21 cellular contexts compared by ENCODE assay signal in genomic region chr2:69255760-69256159, GRCh38.
"Had no signal": no experiment of that assay in that cellular context is flagged by ENCODE, and none has a peak within 500 bp of the region (broad histone marks: within the 10 kb centered on the region; RNA-seq: fewer than 3 reads in every experiment).

No MANE protein-coding gene starts in this region.

- H3K27me3 ChIP-seq: colonic mucosa, neural progenitor cell, pancreas, right lobe of liver, stomach, transverse colon had no signal

- H3K4me2 ChIP-seq: neural progenitor cell had no signal

- ATAC-seq: left colon; mucosa of descending colon; natural killer cell treated with Interleukin-12 subunit alpha and Interleukin-12 subunit beta and Interleukin-15 and Interleukin-18, amount 100 ng/mL, for 72 hours; pancreas; right lobe of liver had no signal

- H2AFZ ChIP-seq: neural progenitor cell had no signal

- H3K9ac ChIP-seq: neural progenitor cell had no signal

- H3K36me3 ChIP-seq: colonic mucosa, neural progenitor cell, pancreas, right lobe of liver, stomach, thoracic aorta, transverse colon had no signal

- H3K4me1 ChIP-seq: colonic mucosa, neural progenitor cell, right lobe of liver had no signal

- H3K27ac ChIP-seq: colonic mucosa, neural progenitor cell, pancreas, right lobe of liver, skin epidermis, stomach, thoracic aorta, transverse colon had no signal

- H3K4me3 ChIP-seq: colonic mucosa, mucosa of descending colon, neural progenitor cell, pancreas, right lobe of liver, skin epidermis, stomach, thoracic aorta, transverse colon had no signal

- DNase-seq: colonic mucosa; effector CD4-positive, alpha-beta T cell; endodermal cell; erythroblast; foreskin melanocyte; head of caudate nucleus; hippocampal formation; left colon; mucosa of descending colon; occipital lobe; pancreas; right lobe of liver; stimulated activated CD4-positive, alpha-beta T cell treated with anti-CD3 and anti-CD28 coated beads, Interleukin-12 subunit alpha, Interleukin-12 subunit beta, amount 100 ng/mL, for 4 hours; stimulated activated naive CD4-positive, alpha-beta T cell; stomach; substantia nigra; transverse colon had no signal

- H3K9me3 ChIP-seq: colonic mucosa, pancreas, right lobe of liver had no signal
